In the genomic region with DNA sequence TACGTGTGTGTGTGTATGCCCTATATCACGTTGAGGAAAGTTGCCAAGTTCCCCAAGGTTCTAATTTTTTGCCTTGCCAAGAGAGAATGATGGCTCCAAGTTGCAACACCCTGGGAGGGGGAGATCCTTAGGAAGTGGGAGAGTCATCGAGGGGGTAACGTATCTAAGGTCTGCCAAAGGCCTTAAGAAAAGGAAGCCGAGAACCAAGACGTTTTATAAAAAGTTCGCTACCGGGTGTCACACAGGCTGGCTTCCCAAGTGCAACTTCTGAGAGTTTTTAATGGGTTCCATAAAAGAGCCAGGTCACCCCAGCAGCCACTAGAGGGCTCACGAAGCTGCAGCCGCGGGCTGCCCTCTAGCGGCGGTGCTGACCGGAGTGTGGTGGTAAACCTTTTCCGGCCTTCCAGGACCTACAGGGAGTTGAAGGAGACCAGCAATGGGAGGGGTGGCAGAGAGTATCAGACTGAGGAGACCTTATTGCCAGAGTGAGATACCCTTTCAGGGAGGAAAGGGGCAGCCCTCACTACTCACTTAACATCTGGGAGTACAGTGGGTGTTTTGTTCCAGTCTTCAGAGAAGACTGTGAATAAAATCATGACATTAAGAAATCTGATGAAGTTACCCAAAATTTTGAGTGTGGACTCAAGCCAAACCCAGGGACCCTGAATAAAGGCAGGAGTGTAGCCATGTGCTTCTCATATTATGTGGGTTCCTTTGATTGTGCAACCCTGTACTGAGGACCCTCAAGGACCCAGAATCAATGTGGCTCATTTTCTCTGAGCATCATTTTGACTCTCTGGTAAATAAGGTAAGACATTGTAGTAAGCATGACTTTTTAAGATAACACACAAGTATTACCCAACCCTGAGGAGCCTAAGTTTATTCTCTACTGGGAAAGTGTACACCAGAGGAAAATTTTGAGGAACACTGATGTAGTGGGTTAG, we compare ENCODE assay signal across 1 cellular context.
TF ChIP-seq lines count a peak whose summit lies in the region.

No MANE protein-coding gene starts in this region.

TF ChIP-seq in A549, 52 proteins besides CTCF, POLR2A, EP300 and RAD21 (continued from another document):
- TF ChIP-seq POLR2AphosphoS2 (conservative IDR thresholded peaks at IDR 0.05; ENCODE audit: low read length), result no peak
- no peak for TF ChIP-seq TP53 (CRISPR knock-in tag; IDR thresholded peaks at IDR 0.05)
- TF ChIP-seq BHLHE40 (IDR thresholded peaks at IDR 0.05; ENCODE audit: low read depth, low read length), result no peak
- peak; percentile 66; the same call in 1 of the 2 replicates for TF ChIP-seq HOXB5 (CRISPR knock-in tag; IDR thresholded peaks at IDR 0.05)
- TF ChIP-seq GATA3 (IDR thresholded peaks at IDR 0.05; ENCODE audit: borderline replicate concordance), result 0 out of 2 replicates have a peak, but pooled peaks have one; percentile 45
- TF ChIP-seq MAZ (IDR thresholded peaks at IDR 0.05; ENCODE audit: borderline replicate concordance, low read depth, low read length), result peak; percentile 77; the same call in 1 of the 2 replicates
- peak; percentile 44 to 88; a peak in 3 of 5 replicates for TF ChIP-seq JUN (IDR thresholded peaks at IDR 0.05)
